ENCODE assay signal across 22 cellular contexts in genomic region chr11:114820621-114821020, GRCh38.
"Had no signal": no experiment of that assay in that cellular context is flagged by ENCODE, and none has a peak within 500 bp of the region (broad histone marks: within the 10 kb centered on the region; RNA-seq: fewer than 3 reads in every experiment).

No MANE protein-coding gene starts in this region.

- H3K27me3 ChIP-seq: ascending aorta, body of pancreas had no signal

- DNase-seq: activated CD4-positive, alpha-beta T cell treated with anti-CD3 and anti-CD28 coated beads for 48 hours; activated CD4-positive, alpha-beta T cell treated with anti-CD3 and anti-CD28 coated beads, Interleukin-2, amount 50 U/mL, for 48 hours; activated CD8-positive, alpha-beta memory T cell treated with anti-CD3 and anti-CD28 coated beads, Interleukin-2, amount 10 ng/mL, durations not matched to agents 7 days and 5 days; activated effector memory CD4-positive, alpha-beta T cell treated with anti-CD3 and anti-CD28 coated beads, Interleukin-2, amount 50 U/mL, for 16 hours; activated naive CD4-positive, alpha-beta T cell treated with Interleukin-2 at 50 U/mL for 16 hours; activated naive CD8-positive, alpha-beta T cell treated with anti-CD3 and anti-CD28 coated beads, Interleukin-2, amount 50 U/mL, for 24 hours; activated T-cell treated with anti-CD3 and anti-CD28 coated beads, Interleukin-2, amount 50 U/mL, for 24 hours; amniotic stem cell; body of pancreas; NCI-H1092; NCI-H1436; NCI-H187 treated with DMSO at 0.1 percent for 48 hours; NCI-H2081 treated with DMSO at 0.1 percent for 48 hours; NCI-H510A treated with DMSO at 0.1 percent for 48 hours; NCI-H748 treated with DMSO at 0.1 percent for 48 hours; SIG-M5; T-cell; T-helper 2 cell had no signal

- H3K4me3 ChIP-seq: ascending aorta, body of pancreas had no signal

- H3K36me3 ChIP-seq: ascending aorta had no signal

- H3K27ac ChIP-seq: ascending aorta, body of pancreas, KMS-11 had no signal

- H3K4me1 ChIP-seq: ascending aorta, body of pancreas had no signal

- ATAC-seq: activated CD4-positive, CD25-positive, alpha-beta regulatory T cell treated with anti-CD3 and anti-CD28 coated beads, Interleukin-2, amount 50 U/mL, for 24 hours; activated CD8-positive, alpha-beta memory T cell treated with anti-CD3 and anti-CD28 coated beads, Interleukin-2, amount 10 ng/mL, durations not matched to agents 7 days and 5 days; activated naive CD4-positive, alpha-beta T cell treated with anti-CD3 and anti-CD28 coated beads, Interleukin-2, amount 50 U/mL, for 72 hours; activated naive CD8-positive, alpha-beta T cell treated with anti-CD3 and anti-CD28 coated beads, Interleukin-2, amount 50 U/mL, for 24 hours; body of pancreas; T-cell had no signal

- H3K9me3 ChIP-seq: ascending aorta, body of pancreas had no signal
